ENCODE assay signal across 25 cellular contexts in genomic region chr17:15977894-15978293, GRCh38. TPM values are rescaled to one million over a fixed set of nuclear protein-coding genes. Genes with fewer than 3 reads are reported as not detected.
DNase-seq lines count a peak whose midpoint lies in the region; ATAC-seq, FAIRE-seq and TF ChIP-seq lines count a peak whose summit lies in the region.
"Had no signal": no experiment of that assay in that cellular context is flagged by ENCODE, and none has a peak within 500 bp of the region (broad histone marks: within the 10 kb centered on the region; RNA-seq: fewer than 3 reads in every experiment).

No MANE protein-coding gene starts in this region.

- H3F3A ChIP-seq in SK-N-SH (replicated peaks; ENCODE audit: insufficient read depth), result peaks cover 5% of the 10 kb centered on the region
- H3F3A ChIP-seq in neural cell (ENCODE audit: insufficient read depth, low read length, poor library complexity, severe bottlenecking), result no peaks in the 10 kb centered on the region

- CTCF ChIA-PET in SK-N-SH (lab: Yijun Ruan, JAX) (no interaction called here), WTC11 (lab: Charles Lee) (no interaction called here)
- CTCF ChIA-PET in CD8-positive, alpha-beta T cell (lab: Charles Lee), result no interaction called here

- H3K9me3 ChIP-seq in SK-N-SH, result no peaks in the 10 kb centered on the region
- H3K9me3 ChIP-seq in neural cell (ENCODE audit: low read length), result no peaks in the 10 kb centered on the region
- H3K9me3 ChIP-seq in CD8-positive, alpha-beta T cell (ENCODE audit: low read length), result no peaks in the 10 kb centered on the region
- H3K9me3 ChIP-seq: A549 had no signal

- peaks cover 59% of the 10 kb centered on the region for H3K36me3 Mint-ChIP-seq in WTC11
- H3K36me3 Mint-ChIP-seq in CD8-positive, alpha-beta T cell, result peaks cover 57% of the 10 kb centered on the region

- no peaks in the 10 kb centered on the region for H4K20me1 ChIP-seq in SK-N-SH (ENCODE audit: insufficient read depth)
- no peaks in the 10 kb centered on the region for H4K20me1 ChIP-seq in neural cell (ENCODE audit: insufficient read depth)

- peaks cover 16% of the 10 kb centered on the region for H3K4me1 Mint-ChIP-seq in WTC11
- peaks cover 8% of the 10 kb centered on the region for H3K4me1 Mint-ChIP-seq in CD8-positive, alpha-beta T cell (ENCODE audit: low read depth)

- no peaks in the 10 kb centered on the region for H3K27me3 Mint-ChIP-seq in WTC11 (ENCODE audit: low read depth)
- no peaks in the 10 kb centered on the region for H3K27me3 Mint-ChIP-seq in CD8-positive, alpha-beta T cell (ENCODE audit: low read depth)
- H3K27me3 Mint-ChIP-seq: CD4-positive, alpha-beta memory T cell; IgD-negative memory B cell had no signal

- peaks cover 0 to 6% of the 10 kb centered on the region in 2 experiments; a peak in 1 of 4 replicates for H3K4me1 ChIP-seq in SK-N-SH (ENCODE audit: control insufficient read depth in 1 of 2, insufficient read depth in 2 of 2, low read depth in 1 of 2, low read length in 1 of 2)
- H3K4me1 ChIP-seq in CD8-positive, alpha-beta T cell (ENCODE audit: insufficient read depth, low read length), result peaks cover 8% of the 10 kb centered on the region

- intact Hi-C loops in CD8-positive, alpha-beta T cell (cut with DNase I, micrococcal nuclease), result no loop called here

- H3K27ac ChIP-seq in SK-N-SH (ENCODE audit: low read depth in 2 of 2, low read length in 1 of 2) (no peak overlapping the region), neural cell (ENCODE audit: low read length) (peak overlapping the region; percentile 34)
- no peak overlapping the region for H3K27ac ChIP-seq in CD8-positive, alpha-beta T cell (ENCODE audit: low read depth, low read length)
- H3K27ac ChIP-seq: 22Rv1, A549, C4-2B, GM23248, HL-60 had no signal

- no peak overlapping the region for H3K4me2 ChIP-seq in SK-N-SH
- no peak overlapping the region for H3K4me2 ChIP-seq in neural cell (ENCODE audit: low read length)
- H3K4me2 ChIP-seq: A549 had no signal

- peaks cover 18 to 36% of the 10 kb centered on the region in 2 experiments for H3K36me3 ChIP-seq in SK-N-SH (replicated peaks in 1 of 2; ENCODE audit: control insufficient read depth in 1 of 2, insufficient read depth in 2 of 2, low read length in 1 of 2)
- peaks cover 13% of the 10 kb centered on the region for H3K36me3 ChIP-seq in neural cell (ENCODE audit: insufficient read depth, low read length)
- peaks cover 9% of the 10 kb centered on the region for H3K36me3 ChIP-seq in CD8-positive, alpha-beta T cell (ENCODE audit: insufficient read depth, low read length)

- H3K27me3 ChIP-seq in SK-N-SH (ENCODE audit: insufficient read depth) (no peaks in the 10 kb centered on the region), neural cell (ENCODE audit: insufficient read depth, low read depth, low read length) (no peaks in the 10 kb centered on the region)
- H3K27me3 ChIP-seq in CD8-positive, alpha-beta T cell (ENCODE audit: insufficient read depth, low read length), result no peaks in the 10 kb centered on the region

- POLR2A ChIA-PET in SK-N-SH (lab: Yijun Ruan, JAX), result no interaction called here
- POLR2A ChIA-PET in WTC11 (lab: Charles Lee), result no interaction called here
- POLR2A ChIA-PET in CD8-positive, alpha-beta T cell (lab: Charles Lee), result no interaction called here

- DNase-seq in SK-N-SH (no peak), HTR-8/SVneo (ENCODE audit: insufficient read length, low spot score) (no peak), WTC11 (ENCODE audit: low spot score) (no peak), NCI-H187 (lab: John Stamatoyannopoulos, UW) (no peak)
- DNase-seq in stimulated activated CD4-positive, alpha-beta T cell treated with anti-CD3 and anti-CD28 coated beads, Interleukin-4, amount 100 ng/mL, for 1 hour, result no peak
- no peak for DNase-seq in CD8-positive, alpha-beta T cell
- DNase-seq: AML-193; Calu3; CD4-positive, alpha-beta memory T cell; DMS 273 treated with DMSO at 0.1 percent for 48 hours; DMS53; DND-41; EL; GM23248; HCEC 1CT; KBM-7 had no signal

- peaks cover 11% of the 10 kb centered on the region for H3K9me3 Mint-ChIP-seq in WTC11
- no peaks in the 10 kb centered on the region for H3K9me3 Mint-ChIP-seq in CD8-positive, alpha-beta T cell
- H3K9me3 Mint-ChIP-seq: CD4-positive, alpha-beta memory T cell; IgD-negative memory B cell had no signal

- TF ChIP-seq CTCF in SK-N-SH (IDR thresholded peaks at IDR 0.05) (0 out of 2 replicates have a peak, but pooled peaks have one; percentile 6), WTC11 (IDR thresholded peaks at IDR 0.05) (no peak), neural cell (IDR thresholded peaks at IDR 0.05; ENCODE audit: poor library complexity, severe bottlenecking) (peak; percentile 60)
- no peak for TF ChIP-seq CTCF in CD8-positive, alpha-beta T cell (IDR thresholded peaks at IDR 0.05)

- H3K27ac Mint-ChIP-seq in WTC11, result 0 out of 2 replicates have a peak overlapping the region, but pooled peaks have one; percentile 13
- no peak overlapping the region for H3K27ac Mint-ChIP-seq in CD8-positive, alpha-beta T cell
- H3K27ac Mint-ChIP-seq: IgD-negative memory B cell had no signal

- WGBS in SK-N-SH (ENCODE audit: low lambda C conversion rate), result 97% methylated on average over 2 of the region's 2 CpGs

- H3K9me2 ChIP-seq in SK-N-SH, result no peaks in the 10 kb centered on the region
- no peaks in the 10 kb centered on the region for H3K9me2 ChIP-seq in neural cell (ENCODE audit: insufficient read depth, low read length)

- no peak overlapping the region for H3K4me3 Mint-ChIP-seq in WTC11
- no peak overlapping the region for H3K4me3 Mint-ChIP-seq in CD8-positive, alpha-beta T cell
- H3K4me3 Mint-ChIP-seq: CD4-positive, alpha-beta memory T cell; IgD-negative memory B cell had no signal

- H3K79me2 ChIP-seq in SK-N-SH (ENCODE audit: insufficient read depth) (no peaks in the 10 kb centered on the region), neural cell (replicated peaks; ENCODE audit: insufficient read depth, low read length) (no peaks in the 10 kb centered on the region)

- FAIRE-seq in HTR-8/SVneo (lab: Jason Lieb, UNC), result peak; percentile 9
- FAIRE-seq: A549, GM12891, H54 had no signal

- H3K4me3 ChIP-seq in SK-N-SH (ENCODE audit: low read depth in 2 of 2, low read length in 1 of 2) (no peak overlapping the region), neural cell (ENCODE audit: low read length) (no peak overlapping the region)
- H3K4me3 ChIP-seq in CD8-positive, alpha-beta T cell (ENCODE audit: low read depth, low read length), result no peak overlapping the region
- H3K4me3 ChIP-seq: A549, GM23248 had no signal

- ATAC-seq in SK-N-SH treated with all-trans-retinoic acid at 6 μM for 48 hours (no peak), WTC11 (no peak)
- ATAC-seq in CD8-positive, alpha-beta T cell, result no peak

- no peak for TF ChIP-seq EP300 in SK-N-SH (IDR thresholded peaks at IDR 0.05; ENCODE audit: borderline replicate concordance in 1 of 2, low read depth in 1 of 2, low read length in 1 of 2)
- TF ChIP-seq EP300 in neural cell (conservative IDR thresholded peaks at IDR 0.05; ENCODE audit: poor library complexity, severe bottlenecking), result peak; percentile 98

- TF ChIP-seq RAD21 in SK-N-SH (IDR thresholded peaks at IDR 0.05; ENCODE audit: low read length) (no peak), neural cell (conservative IDR thresholded peaks at IDR 0.05) (no peak)

- no peak overlapping the region for H3K9ac ChIP-seq in SK-N-SH
- H3K9ac ChIP-seq in neural cell (ENCODE audit: low read length), result no peak overlapping the region
- H3K9ac ChIP-seq: GM23248 had no signal

- H2AFZ ChIP-seq in SK-N-SH (ENCODE audit: low read depth) (no peak overlapping the region), neural cell (ENCODE audit: low read depth, low read length) (no peak overlapping the region)
- H2AFZ ChIP-seq: GM23248 had no signal

TF ChIP-seq in SK-N-SH, 30 proteins besides CTCF, POLR2A, EP300 and RAD21 (continues in another document):
- TF ChIP-seq CHD2 (IDR thresholded peaks at IDR 0.05; ENCODE audit: low read length, partially characterized antibody) (no peak), SIN3A (IDR thresholded peaks at IDR 0.05; ENCODE audit: borderline replicate concordance, low read depth, low read length) (no peak), TEAD4 (IDR thresholded peaks at IDR 0.05; ENCODE audit: borderline replicate concordance, insufficient read depth) (no peak)

TF ChIP-seq in WTC11, 78 proteins besides CTCF, POLR2A, EP300 and RAD21 (continues in another document):
- TF ChIP-seq FOXK1 (CRISPR knock-in tag; IDR thresholded peaks at IDR 0.05), result no peak
- TF ChIP-seq NFATC4 (CRISPR knock-in tag; IDR thresholded peaks at IDR 0.05), result no peak
- TF ChIP-seq FOXJ3 (CRISPR knock-in tag; IDR thresholded peaks at IDR 0.05; ENCODE audit: borderline replicate concordance), result no peak
- no peak for TF ChIP-seq MYBL2 (CRISPR knock-in tag; IDR thresholded peaks at IDR 0.05)

RNA-seq across cellular contexts. Expression of gene ZSWIM7, which starts 21.6 kb away (rescaled TPM):
- polyA plus RNA-seq in SK-N-SH (2012; rRNA removed) (48.8 and 63.3 TPM in 2 replicates), neural cell (34.0 and 51.2 TPM in 2 replicates)
- 48.1 and 49.2 TPM in 2 replicates for polyA plus RNA-seq in SK-N-SH (2012; cell fraction: cytosol; rRNA removed)
- 75.1 and 82.5 TPM in 2 replicates for polyA plus RNA-seq in SK-N-SH (2012; cell fraction: nucleus; rRNA removed)
- total RNA-seq in WTC11 (2021), result 41.1 to 41.7 TPM (median 41.3 TPM) in 3 replicates
- 12.0 and 13.1 TPM in 2 replicates for polyA minus RNA-seq in neural cell
- total RNA-seq in CD8-positive, alpha-beta T cell, result 10 to 100 TPM; 10.3 to 10.8 TPM

RNA-seq across cellular contexts. Expression of gene TTC19, which starts 21.7 kb away (rescaled TPM):
- 6.6 and 6.9 TPM in 2 replicates for polyA plus RNA-seq in SK-N-SH (2012; rRNA removed)
- 7.9 and 11.8 TPM in 2 replicates for polyA plus RNA-seq in SK-N-SH (2012; cell fraction: cytosol; rRNA removed)
- 17.3 and 34.3 TPM in 2 replicates for polyA plus RNA-seq in SK-N-SH (2012; cell fraction: nucleus; rRNA removed)
- total RNA-seq in WTC11 (2021), result 55.3 to 60.0 TPM (median 58.0 TPM) in 3 replicates
- polyA plus RNA-seq in neural cell, result 88.7 and 97.8 TPM in 2 replicates
- polyA minus RNA-seq in neural cell, result 78.5 and 92.0 TPM in 2 replicates
- 10 to 100 TPM; 63.5 to 71.9 TPM for total RNA-seq in CD8-positive, alpha-beta T cell

RNA-seq across cellular contexts. Expression of gene ADORA2B, which starts 33.0 kb away (rescaled TPM):
- polyA plus RNA-seq in SK-N-SH (2012; rRNA removed) (12.6 and 14.4 TPM in 2 replicates), neural cell (0.78 TPM in 1 of 2 replicates, not detected in the other)
- polyA plus RNA-seq in SK-N-SH (2012; cell fraction: cytosol; rRNA removed), result 9.2 and 13.8 TPM in 2 replicates
- 6.8 and 8.1 TPM in 2 replicates for polyA plus RNA-seq in SK-N-SH (2012; cell fraction: nucleus; rRNA removed)
- 4.2 to 5.1 TPM (median 4.9 TPM) in 3 replicates for total RNA-seq in WTC11 (2021)
- 0.49 TPM in 1 of 2 replicates, not detected in the other for polyA minus RNA-seq in neural cell
- not detected for total RNA-seq in CD8-positive, alpha-beta T cell

Comparison
In these comparisons a context has a peak if more than half of its experiments do, and no peak if none do; other contexts are left out.
1. CTCF ChIP-seq: peak in SK-N-SH (single experiment) and neural cell (single experiment); none in WTC11 (single experiment) and CD8-positive, alpha-beta T cell (single experiment).
2. Of the 6 proteins assayed by ChIP-seq in both WTC11 and SK-N-SH: peak only in WTC11: none; only in SK-N-SH: CTCF; in both: none; in neither: 5.